26 cellular contexts compared by ENCODE assay signal in the genomic region with DNA sequence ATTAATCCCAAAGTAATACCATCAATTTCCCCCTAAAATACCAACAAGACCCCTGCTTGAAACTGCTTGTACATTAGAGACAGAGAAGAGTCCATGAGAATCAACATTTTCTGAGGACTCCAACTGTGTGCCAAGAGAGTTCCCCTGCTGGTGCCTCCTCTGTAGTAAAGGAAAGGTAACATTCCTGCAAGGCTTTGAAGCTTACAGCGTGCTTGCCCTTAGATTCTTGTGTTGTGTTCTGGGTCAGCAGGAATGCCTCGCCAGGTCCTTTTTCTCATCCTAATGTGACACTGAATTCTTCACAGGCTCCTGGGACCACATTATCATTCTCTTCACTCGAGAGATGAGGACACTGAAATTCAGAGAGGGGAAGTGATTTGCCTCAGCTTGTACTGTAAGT. TPM values are rescaled to one million over a fixed set of nuclear protein-coding genes. Genes with fewer than 3 reads are reported as not detected.
DNase-seq lines count a peak whose midpoint lies in the region; ATAC-seq, FAIRE-seq and TF ChIP-seq lines count a peak whose summit lies in the region.
"Had no signal": no experiment of that assay in that cellular context is flagged by ENCODE, and none has a peak within 500 bp of the region (broad histone marks: within the 10 kb centered on the region; RNA-seq: fewer than 3 reads in every experiment).

No MANE protein-coding gene starts in this region.

- peaks cover 29% of the 10 kb centered on the region; the same call in 2 of the 3 replicates for H3K36me3 Mint-ChIP-seq in GM23338 (ENCODE audit: low read depth)
- H3K36me3 Mint-ChIP-seq in glutamatergic neuron (ENCODE audit: unreplicated experiment), result no peaks in the 10 kb centered on the region

- peaks cover 17% of the 10 kb centered on the region for H3K4me1 Mint-ChIP-seq in GM23338
- H3K4me1 Mint-ChIP-seq in glutamatergic neuron (ENCODE audit: low read depth, unreplicated experiment), result no peaks in the 10 kb centered on the region

- no peaks in the 10 kb centered on the region for H3K4me1 ChIP-seq in GM23338 (ENCODE audit: insufficient read depth)

- CTCF ChIA-PET in HEK293T (lab: Yijun Ruan, JAX), result interaction anchor here (0.6 to 0.7 kb wide), 3 partner anchors 8 to 735 kb away, joined by 3 to 4 read pairs (median 4); no protein-coding TSS in a partner anchor

- H3K27me3 Mint-ChIP-seq in GM23338 (ENCODE audit: insufficient read depth, low read depth, poor library complexity), result peaks cover 1% of the 10 kb centered on the region
- H3K27me3 Mint-ChIP-seq in glutamatergic neuron (ENCODE audit: unreplicated experiment), result no peaks in the 10 kb centered on the region
- H3K27me3 Mint-ChIP-seq: CD4-positive, alpha-beta memory T cell had no signal

- DNase-seq in GM23338 (ENCODE audit: low spot score) (peak; percentile 38), bronchial epithelial cell (ENCODE audit: low read depth) (no peak), kidney tubule cell (ENCODE audit: low spot score) (peak; percentile 51), renal cortical epithelial cell (ENCODE audit: low read depth) (peak; percentile 56), HEK293T (ENCODE audit: extremely low spot score) (no peak), glutamatergic neuron (no peak)
- DNase-seq: 8988T; CD4-positive, alpha-beta memory T cell; GF-D8; HFFc6; IMR-90; NCI-H1105; NCI-H2029 treated with DMSO at 0.1 percent for 48 hours; NCI-H226; NCI-H510A treated with DMSO at 0.1 percent for 48 hours; NCI-H774; NK-92 treated with Interleukin-12 subunit alpha and Interleukin-12 subunit beta, amount 100 ng/mL, for 24 hours; SHP77 treated with DMSO at 0.1 percent for 48 hours had no signal

- H3K4me3 Mint-ChIP-seq in GM23338, result no peak overlapping the region
- H3K4me3 Mint-ChIP-seq in glutamatergic neuron (ENCODE audit: unreplicated experiment), result no peak overlapping the region
- H3K4me3 Mint-ChIP-seq: CD4-positive, alpha-beta memory T cell; HFFc6 had no signal

- peak; percentile 85 for ATAC-seq in GM23338
- no peak for ATAC-seq in HG03457 (IDR thresholded peaks at IDR 0.05; ENCODE audit: unreplicated experiment)

- peak; percentile 23 for FAIRE-seq in bronchial epithelial cell (lab: Jason Lieb, UNC)

- no peaks in the 10 kb centered on the region for H4K20me1 ChIP-seq in GM23338 (replicated peaks; ENCODE audit: insufficient read depth)
- H4K20me1 ChIP-seq: BLaER1 treated with 17β-estradiol and CSF1 and Interleukin-3, amounts not matched to agents 10 nM and 100 nM had no signal

- H3K4me3 ChIP-seq in GM23338, result no peak overlapping the region
- no peak overlapping the region for H3K4me3 ChIP-seq in bronchial epithelial cell (ENCODE audit: low read depth, low read length)
- H3K4me3 ChIP-seq: BLaER1 treated with 17β-estradiol and CSF1 and Interleukin-3, amounts not matched to agents 10 nM and 100 nM; SK-N-MC had no signal

- no peak for TF ChIP-seq CTCF in GM23338 (conservative IDR thresholded peaks at IDR 0.05; ENCODE audit: low read depth in 2 of 2)
- no peak for TF ChIP-seq CTCF in bronchial epithelial cell (IDR thresholded peaks at IDR 0.05; ENCODE audit: insufficient read depth, low read length, severe bottlenecking)
- no peak for TF ChIP-seq CTCF in glutamatergic neuron (IDR thresholded peaks at IDR 0.05; ENCODE audit: partially characterized antibody, unreplicated experiment)

- H3K9me2 ChIP-seq in GM23338 (ENCODE audit: insufficient read depth), result no peaks in the 10 kb centered on the region

- POLR2A ChIA-PET in HEK293T (lab: Yijun Ruan, JAX), result no interaction called here

- H3F3A ChIP-seq in GM23338 (replicated peaks; ENCODE audit: low read depth), result no peaks in the 10 kb centered on the region

- no peaks in the 10 kb centered on the region for H3K27me3 ChIP-seq in GM23338 (ENCODE audit: insufficient read depth)
- no peaks in the 10 kb centered on the region for H3K27me3 ChIP-seq in bronchial epithelial cell (ENCODE audit: control insufficient read depth, insufficient read depth, low read length)

- H3K79me2 ChIP-seq in GM23338 (replicated peaks; ENCODE audit: insufficient read depth), result no peaks in the 10 kb centered on the region

- H2AFZ ChIP-seq in GM23338, result no peak overlapping the region

- H3K4me2 ChIP-seq in GM23338, result no peak overlapping the region
- H3K4me2 ChIP-seq: BLaER1 treated with 17β-estradiol and CSF1 and Interleukin-3, amounts not matched to agents 10 nM and 100 nM; KMS-11 had no signal

- no peak overlapping the region for H3K27ac ChIP-seq in GM23338 (ENCODE audit: low read depth)
- H3K27ac ChIP-seq: BLaER1 treated with 17β-estradiol and CSF1 and Interleukin-3, amounts not matched to agents 10 nM and 100 nM; HL-60; KMS-11; RWPE1; SK-N-MC had no signal

- H3K36me3 ChIP-seq in GM23338 (ENCODE audit: insufficient read depth) (no peaks in the 10 kb centered on the region), bronchial epithelial cell (ENCODE audit: control insufficient read depth, insufficient read depth, low read length) (peaks cover 3% of the 10 kb centered on the region)

- H3K9me3 Mint-ChIP-seq in GM23338, result no peaks in the 10 kb centered on the region
- no peaks in the 10 kb centered on the region for H3K9me3 Mint-ChIP-seq in glutamatergic neuron (ENCODE audit: unreplicated experiment)
- H3K9me3 Mint-ChIP-seq: CD4-positive, alpha-beta memory T cell; HFFc6 had no signal

- H3K27ac Mint-ChIP-seq in GM23338 (no peak overlapping the region), glutamatergic neuron (ENCODE audit: unreplicated experiment) (no peak overlapping the region)
- H3K27ac Mint-ChIP-seq: HFFc6 had no signal

TF ChIP-seq in HEK293T, 16 proteins besides CTCF, POLR2A, EP300 and RAD21:
- TF ChIP-seq ELF4 (IDR thresholded peaks at IDR 0.05), result no peak
- no peak for TF ChIP-seq CTBP1 (IDR thresholded peaks at IDR 0.05; ENCODE audit: borderline replicate concordance)
- TF ChIP-seq PKNOX1 (IDR thresholded peaks at IDR 0.05), result no peak
- no peak for TF ChIP-seq BHLHE40 (IDR thresholded peaks at IDR 0.05; ENCODE audit: borderline replicate concordance)
- no peak for TF ChIP-seq LEF1 (IDR thresholded peaks at IDR 0.05; ENCODE audit: borderline replicate concordance)
- no peak for TF ChIP-seq FOXM1 (IDR thresholded peaks at IDR 0.05; ENCODE audit: borderline replicate concordance)
- no peak for TF ChIP-seq ZNF384 (IDR thresholded peaks at IDR 0.05)
- no peak for TF ChIP-seq ARNT (IDR thresholded peaks at IDR 0.05)
- TF ChIP-seq FOXK2 (IDR thresholded peaks at IDR 0.05), result no peak
- TF ChIP-seq TARDBP (IDR thresholded peaks at IDR 0.05), result no peak
- TF ChIP-seq NFRKB (IDR thresholded peaks at IDR 0.05), result no peak

RNA-seq across cellular contexts. Expression of gene EOLA2, which starts 9.7 kb away (rescaled TPM):
- 23.0 and 25.1 TPM in 2 replicates for total RNA-seq in GM23338 (2014; rRNA removed; shearing (Covaris generic))
- 22.1 and 24.4 TPM in 2 replicates for polyA plus RNA-seq in GM23338 (2016; fragmentation: Nextera tagmentation; extraction: Ambion mirVana)
- total RNA-seq in bronchial epithelial cell (21.9 and 38.0 TPM in 2 replicates), renal cortical epithelial cell (12.5 and 14.4 TPM in 2 replicates), glutamatergic neuron (ENCODE audit: unreplicated experiment) (53.0 TPM)

RNA-seq across cellular contexts. Expression of gene HSFX4, which starts 18.6 kb away (rescaled TPM):
- total RNA-seq in GM23338 (2014; rRNA removed; shearing (Covaris generic)), result not detected in 2 replicates
- not detected in 2 replicates for polyA plus RNA-seq in GM23338 (2016; fragmentation: Nextera tagmentation; extraction: Ambion mirVana)
- total RNA-seq in bronchial epithelial cell (not detected in 2 replicates), renal cortical epithelial cell (not detected in 2 replicates), glutamatergic neuron (ENCODE audit: unreplicated experiment) (not detected)
- total RNA-seq: CD4-positive, alpha-beta memory T cell; H4; HFFc6; HT-29; IMR-90 had no signal
- polyA plus RNA-seq: CD4-positive, alpha-beta memory T cell; IMR-90 had no signal

Comparison
In these comparisons a context has a peak if more than half of its experiments do, and no peak if none do; other contexts are left out.
1. DNase-seq: peak in GM23338 (single experiment), kidney tubule cell (single experiment) and renal cortical epithelial cell (single experiment); none in bronchial epithelial cell (single experiment), HEK293T (single experiment) and glutamatergic neuron (single experiment).